In the genomic region with DNA sequence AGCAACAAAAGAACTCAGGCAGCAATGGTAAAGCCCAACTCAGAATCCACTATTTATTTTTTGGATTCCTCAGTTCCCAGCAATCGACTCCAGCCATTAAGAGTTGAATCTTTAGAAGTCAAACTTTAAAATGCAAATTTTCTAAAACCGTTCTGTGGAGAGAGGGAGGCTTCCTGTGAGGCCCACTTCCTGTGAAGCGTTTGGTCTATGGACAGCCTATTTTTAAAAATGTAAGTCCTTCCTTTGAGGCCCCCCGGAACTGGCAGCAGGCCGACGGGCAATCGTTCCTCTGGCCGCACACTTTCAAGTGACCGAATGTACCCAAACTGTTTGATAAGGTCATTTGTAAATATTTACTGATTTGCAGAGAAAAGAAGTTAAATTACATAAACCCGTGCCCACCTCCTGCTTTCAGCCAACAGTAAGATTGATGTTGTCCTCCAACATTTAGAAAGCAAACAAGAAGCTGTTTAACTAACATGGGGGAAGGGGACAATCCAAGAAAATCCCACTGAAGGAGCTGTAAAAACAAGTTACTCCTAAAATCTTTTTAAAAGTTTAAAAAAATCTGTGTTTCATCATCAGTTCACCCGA, we compare ENCODE assay signal across 8 cellular contexts.
DNase-seq lines count a peak whose midpoint lies in the region; ATAC-seq and TF ChIP-seq lines count a peak whose summit lies in the region.

No MANE protein-coding gene starts in this region.

- no peaks in the 10 kb centered on the region for H3K27me3 Mint-ChIP-seq in chondrocyte (ENCODE audit: low read depth)
- H3K27me3 Mint-ChIP-seq in natural killer cell (ENCODE audit: low read depth in 2 of 2): no peaks in the 10 kb centered on the region

- no peaks in the 10 kb centered on the region for H3K4me1 ChIP-seq in foreskin keratinocyte

- no peak overlapping the region for H3K27ac ChIP-seq in foreskin keratinocyte

- H3K9me3 Mint-ChIP-seq in chondrocyte (ENCODE audit: low read depth): no peaks in the 10 kb centered on the region
- H3K9me3 Mint-ChIP-seq in natural killer cell: no peaks in the 10 kb centered on the region

- H3K36me3 Mint-ChIP-seq in chondrocyte (ENCODE audit: low read depth): peaks cover 19% of the 10 kb centered on the region
- H3K36me3 Mint-ChIP-seq in natural killer cell: no peaks in the 10 kb centered on the region

- peak; percentile 44 to 70 (median 70) for ATAC-seq in natural killer cell
- ATAC-seq in GM18502 (IDR thresholded peaks at IDR 0.05; ENCODE audit: poor library complexity, unreplicated experiment): no peak
- ATAC-seq in foreskin keratinocyte: no peak
- ATAC-seq in omental fat pad (ENCODE audit: low FRiP score): no peak

- no peak for TF ChIP-seq CTCF in GM13976 (IDR thresholded peaks at IDR 0.05; ENCODE audit: borderline replicate concordance, control extremely low read depth, extremely low read depth, insufficient read depth, missing control alignments)
- TF ChIP-seq CTCF in chondrocyte (IDR thresholded peaks at IDR 0.05): no peak
- no peak for TF ChIP-seq CTCF in natural killer cell (IDR thresholded peaks at IDR 0.05)
- no peak for TF ChIP-seq CTCF in foreskin keratinocyte (conservative IDR thresholded peaks at IDR 0.05)
- no peak for TF ChIP-seq CTCF in omental fat pad (IDR thresholded peaks at IDR 0.05)

- DNase-seq in GM13976 (ENCODE audit: low spot score) (peak; percentile 61), H4 (ENCODE audit: low spot score) (peak; percentile 22), NCI-H2081 (lab: John Stamatoyannopoulos, UW) (peak; percentile 35 to 63), chondrocyte (ENCODE audit: low spot score) (no peak), natural killer cell (no peak), foreskin keratinocyte (no peak), omental fat pad (ENCODE audit: low spot score) (no peak)

- in situ Hi-C loops in GM13976 (cut with MboI; ENCODE audit: low sequenced_read_pairs, unreplicated experiment): no loop called here

- H3K27me3 ChIP-seq in foreskin keratinocyte: no peaks in the 10 kb centered on the region

- H3K4me1 Mint-ChIP-seq in chondrocyte (ENCODE audit: low read depth) (peaks cover 42% of the 10 kb centered on the region), natural killer cell (peaks cover 64% of the 10 kb centered on the region in 2 donors)

- intact Hi-C loops in natural killer cell (cut with micrococcal nuclease): no loop called here

- peak overlapping the region; percentile 43 for H3K4me3 Mint-ChIP-seq in chondrocyte (ENCODE audit: unreplicated experiment)
- peak overlapping the region; percentile 85 for H3K4me3 Mint-ChIP-seq in natural killer cell

- H3K27ac Mint-ChIP-seq in chondrocyte (ENCODE audit: unreplicated experiment): peak overlapping the region; percentile 96
- peak overlapping the region; percentile 80 to 84 for H3K27ac Mint-ChIP-seq in natural killer cell

Comparison
In these comparisons a context has a peak if more than half of its experiments do, and no peak if none do; other contexts are left out.
1. DNase-seq: peak in GM13976 (single experiment), H4 (single experiment) and NCI-H2081 (2 of 2); none in chondrocyte (single experiment), natural killer cell (single experiment), foreskin keratinocyte (0 of 2) and omental fat pad (single experiment).
2. ATAC-seq: peak in natural killer cell (3 of 3); none in GM18502 (single experiment), foreskin keratinocyte (single experiment) and omental fat pad (single experiment).